1 cellular context compared by ENCODE assay signal in the genomic region with DNA sequence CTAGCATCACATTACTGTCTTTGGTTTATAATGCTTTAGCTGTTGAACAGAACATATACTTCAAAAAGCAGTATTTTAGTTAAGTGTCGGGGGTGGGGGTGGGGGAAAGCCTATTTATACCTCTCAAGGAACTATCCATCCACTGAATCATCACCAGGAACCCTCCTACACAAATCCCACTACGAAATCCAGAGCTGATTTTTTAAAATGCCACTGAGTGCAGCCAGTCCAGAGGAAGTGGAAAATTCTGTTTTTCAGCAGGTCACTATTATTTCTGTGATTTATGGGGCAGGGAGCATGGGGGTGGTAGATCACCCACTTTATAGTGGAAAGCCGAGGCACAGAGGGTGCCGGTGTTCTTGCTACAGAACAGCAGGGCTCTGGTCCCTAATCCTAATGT.
A peak's percentile ranks its signal among the peaks of the same experiment; 100 is the strongest.
TF ChIP-seq lines count a peak whose summit lies in the region.

No MANE protein-coding gene starts in this region.

TF ChIP-seq in HepG2, 621 proteins besides CTCF, POLR2A, EP300 and RAD21:
- TF ChIP-seq, protein P1, sequence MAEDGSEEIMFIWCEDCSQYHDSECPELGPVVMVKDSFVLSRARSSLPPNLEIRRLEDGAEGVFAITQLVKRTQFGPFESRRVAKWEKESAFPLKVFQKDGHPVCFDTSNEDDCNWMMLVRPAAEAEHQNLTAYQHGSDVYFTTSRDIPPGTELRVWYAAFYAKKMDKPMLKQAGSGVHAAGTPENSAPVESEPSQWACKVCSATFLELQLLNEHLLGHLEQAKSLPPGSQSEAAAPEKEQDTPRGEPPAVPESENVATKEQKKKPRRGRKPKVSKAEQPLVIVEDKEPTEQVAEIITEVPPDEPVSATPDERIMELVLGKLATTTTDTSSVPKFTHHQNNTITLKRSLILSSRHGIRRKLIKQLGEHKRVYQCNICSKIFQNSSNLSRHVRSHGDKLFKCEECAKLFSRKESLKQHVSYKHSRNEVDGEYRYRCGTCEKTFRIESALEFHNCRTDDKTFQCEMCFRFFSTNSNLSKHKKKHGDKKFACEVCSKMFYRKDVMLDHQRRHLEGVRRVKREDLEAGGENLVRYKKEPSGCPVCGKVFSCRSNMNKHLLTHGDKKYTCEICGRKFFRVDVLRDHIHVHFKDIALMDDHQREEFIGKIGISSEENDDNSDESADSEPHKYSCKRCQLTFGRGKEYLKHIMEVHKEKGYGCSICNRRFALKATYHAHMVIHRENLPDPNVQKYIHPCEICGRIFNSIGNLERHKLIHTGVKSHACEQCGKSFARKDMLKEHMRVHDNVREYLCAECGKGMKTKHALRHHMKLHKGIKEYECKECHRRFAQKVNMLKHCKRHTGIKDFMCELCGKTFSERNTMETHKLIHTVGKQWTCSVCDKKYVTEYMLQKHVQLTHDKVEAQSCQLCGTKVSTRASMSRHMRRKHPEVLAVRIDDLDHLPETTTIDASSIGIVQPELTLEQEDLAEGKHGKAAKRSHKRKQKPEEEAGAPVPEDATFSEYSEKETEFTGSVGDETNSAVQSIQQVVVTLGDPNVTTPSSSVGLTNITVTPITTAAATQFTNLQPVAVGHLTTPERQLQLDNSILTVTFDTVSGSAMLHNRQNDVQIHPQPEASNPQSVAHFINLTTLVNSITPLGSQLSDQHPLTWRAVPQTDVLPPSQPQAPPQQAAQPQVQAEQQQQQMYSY (CRISPR knock-in tag; IDR thresholded peaks at IDR 0.05): peak; percentile 65; the same call in 1 of the 2 replicates
- TF ChIP-seq HNF4A (CRISPR knock-in tag; IDR thresholded peaks at IDR 0.05) (no peak), LCORL (IDR thresholded peaks at IDR 0.05) (no peak), LCORL (CRISPR knock-in tag; IDR thresholded peaks at IDR 0.05) (0 out of 2 replicates have a peak, but pooled peaks have one; percentile 25)
